In genomic region chr4:142721187-142721586, GRCh38 we compare ENCODE assay signal across 35 cellular contexts.
DNase-seq lines count a peak whose midpoint lies in the region; ATAC-seq, FAIRE-seq and TF ChIP-seq lines count a peak whose summit lies in the region.
"Had no signal": no experiment of that assay in that cellular context is flagged by ENCODE, and none has a peak within 500 bp of the region (broad histone marks: within the 10 kb centered on the region; RNA-seq: fewer than 3 reads in every experiment).

No MANE protein-coding gene starts in this region.

- H3K27ac ChIP-seq in astrocyte (ENCODE audit: low read depth, low read length): peak overlapping the region; percentile 50
- H3K27ac ChIP-seq: pancreas, right atrium auricular region, SK-N-MC had no signal

- H3K36me3 Mint-ChIP-seq in astrocyte (ENCODE audit: low read depth, unreplicated experiment): no peaks in the 10 kb centered on the region
- H3K36me3 Mint-ChIP-seq in effector memory CD8-positive, alpha-beta T cell (ENCODE audit: insufficient read depth): no peaks in the 10 kb centered on the region

- H2AFZ ChIP-seq in astrocyte (ENCODE audit: low read depth, low read length): no peak overlapping the region

- DNase-seq in A172 (ENCODE audit: low spot score): peak; percentile 51
- peak; percentile 5 for DNase-seq in HCEC 1CT
- peak; percentile 33 for DNase-seq in astrocyte (ENCODE audit: low read depth)
- DNase-seq in glomerular visceral epithelial cell (ENCODE audit: extremely low spot score): peak; percentile 11
- no peak for DNase-seq in medulla oblongata (ENCODE audit: extremely low spot score)
- DNase-seq in erythroblast (lab: John Stamatoyannopoulos, UW): no peak
- DNase-seq in effector memory CD8-positive, alpha-beta T cell: no peak
- DNase-seq in RKO (ENCODE audit: low spot score): no peak
- DNase-seq: activated CD4-positive, alpha-beta T cell treated with anti-CD3 and anti-CD28 coated beads for 1 hour; activated effector memory CD4-positive, alpha-beta T cell treated with Interleukin-2 at 50 U/mL for 16 hours; activated T-cell treated with anti-CD3 and anti-CD28 coated beads for 4 hours; aorta; CD4-positive, alpha-beta memory T cell; dermis blood vessel endothelial cell; DMS153; GDM1; head of caudate nucleus; KG1; MM.1S; NCI-H2029 treated with DMSO at 0.1 percent for 48 hours; NCI-H2227 treated with DMSO at 0.1 percent for 48 hours; pancreas; stimulated activated CD4-positive, alpha-beta T cell treated with anti-CD3 and anti-CD28 coated beads, Interleukin-2, amount 100 ng/mL, for 48 hours; substantia nigra; T-helper 17 cell had no signal

- H3K9ac ChIP-seq in astrocyte (ENCODE audit: low read length): peak overlapping the region; percentile 15

- H3K36me3 ChIP-seq in astrocyte (ENCODE audit: insufficient read depth, low read length): no peaks in the 10 kb centered on the region
- H3K36me3 ChIP-seq: pancreas, right atrium auricular region had no signal

- peaks cover 9% of the 10 kb centered on the region for H3K4me1 ChIP-seq in astrocyte (ENCODE audit: insufficient read depth, low read length)
- H3K4me1 ChIP-seq: pancreas, right atrium auricular region had no signal

- no peak for ATAC-seq in effector memory CD8-positive, alpha-beta T cell (replicated peaks)
- ATAC-seq: pancreas, T-helper 17 cell had no signal

- no peaks in the 10 kb centered on the region for H3K27me3 Mint-ChIP-seq in astrocyte (ENCODE audit: low read depth, unreplicated experiment)
- H3K27me3 Mint-ChIP-seq in effector memory CD8-positive, alpha-beta T cell: no peaks in the 10 kb centered on the region
- H3K27me3 Mint-ChIP-seq: activated naive CD8-positive, alpha-beta T cell; central memory CD8-positive, alpha-beta T cell; T-helper 17 cell had no signal

- TF ChIP-seq POLR2A in erythroblast (IDR thresholded peaks at IDR 0.05; ENCODE audit: low read length): no peak

- H3K27ac Mint-ChIP-seq in astrocyte (ENCODE audit: unreplicated experiment): no peak overlapping the region
- no peak overlapping the region for H3K27ac Mint-ChIP-seq in effector memory CD8-positive, alpha-beta T cell
- H3K27ac Mint-ChIP-seq: activated naive CD8-positive, alpha-beta T cell; CD4-positive, alpha-beta memory T cell; T-helper 17 cell had no signal

- H3K79me2 ChIP-seq in astrocyte (ENCODE audit: insufficient read depth, low read length): no peaks in the 10 kb centered on the region

- H3K4me1 Mint-ChIP-seq in astrocyte (ENCODE audit: low read depth, unreplicated experiment): no peaks in the 10 kb centered on the region
- no peaks in the 10 kb centered on the region for H3K4me1 Mint-ChIP-seq in effector memory CD8-positive, alpha-beta T cell (ENCODE audit: low read depth in 2 of 2)
- H3K4me1 Mint-ChIP-seq: central memory CD8-positive, alpha-beta T cell; neural crest cell had no signal

- H3K27me3 ChIP-seq in astrocyte (ENCODE audit: insufficient read depth, low read length): no peaks in the 10 kb centered on the region
- H3K27me3 ChIP-seq: pancreas, right atrium auricular region had no signal

- TF ChIP-seq CTCF in astrocyte (IDR thresholded peaks at IDR 0.05; ENCODE audit: insufficient read depth, low read depth, low read length): no peak

- H3K9me3 Mint-ChIP-seq in astrocyte (ENCODE audit: unreplicated experiment): no peaks in the 10 kb centered on the region
- H3K9me3 Mint-ChIP-seq in effector memory CD8-positive, alpha-beta T cell: no peaks in the 10 kb centered on the region
- H3K9me3 Mint-ChIP-seq: central memory CD8-positive, alpha-beta T cell; neural crest cell had no signal

- H3K9me3 ChIP-seq in astrocyte (ENCODE audit: insufficient read depth, low read depth, low read length): no peaks in the 10 kb centered on the region
- H3K9me3 ChIP-seq: pancreas, right atrium auricular region had no signal

- H3K4me3 Mint-ChIP-seq in astrocyte (ENCODE audit: unreplicated experiment): no peak overlapping the region
- no peak overlapping the region for H3K4me3 Mint-ChIP-seq in effector memory CD8-positive, alpha-beta T cell
- H3K4me3 Mint-ChIP-seq: activated naive CD8-positive, alpha-beta T cell; CD4-positive, alpha-beta memory T cell; central memory CD8-positive, alpha-beta T cell; neural crest cell; T-helper 17 cell had no signal

- FAIRE-seq in astrocyte (lab: Jason Lieb, UNC): no peak
- FAIRE-seq: A204.1, endometrium, H54, pancreas, RCC 7860 had no signal

- H3K4me2 ChIP-seq in astrocyte (ENCODE audit: low read length): peak overlapping the region; percentile 33

- H3K4me3 ChIP-seq in astrocyte (ENCODE audit: insufficient read depth, low read depth, low read length): no peak overlapping the region
- H3K4me3 ChIP-seq: lung, pancreas, right atrium auricular region, SK-N-MC had no signal

- H4K20me1 ChIP-seq in astrocyte (ENCODE audit: insufficient read depth, low read length): no peaks in the 10 kb centered on the region

Comparison
In these comparisons a context has a peak if more than half of its experiments do, and no peak if none do; other contexts are left out.
1. DNase-seq: peak in A172 (single experiment), HCEC 1CT (single experiment), astrocyte (single experiment) and glomerular visceral epithelial cell (single experiment); none in medulla oblongata (single experiment), erythroblast (0 of 2), effector memory CD8-positive, alpha-beta T cell (0 of 3) and RKO (single experiment).